Comparison of ENCODE assay signal across 13 cellular contexts in genomic region chr14:81509838-81510452, GRCh38. TPM values are rescaled to one million over a fixed set of nuclear protein-coding genes. Genes with fewer than 3 reads are reported as not detected.
DNase-seq lines count a peak whose midpoint lies in the region; ATAC-seq lines count a peak whose summit lies in the region.
"Had no signal": no experiment of that assay in that cellular context is flagged by ENCODE, and none has a peak within 500 bp of the region (broad histone marks: within the 10 kb centered on the region; RNA-seq: fewer than 3 reads in every experiment).

No MANE protein-coding gene starts in this region.

- H3K36me3 ChIP-seq in skeletal muscle tissue (ENCODE audit: control insufficient read depth in 3 of 3, insufficient read depth in 3 of 3, low read length in 3 of 3), result peaks cover 3 to 24% (median 9%) of the 10 kb centered on the region in 3 donors

- peaks cover 56% of the 10 kb centered on the region for H3K4me1 Mint-ChIP-seq in activated naive CD4-positive, alpha-beta T cell treated with anti-CD3 and anti-CD28 coated beads, Interleukin-2, amount 50 U/mL, for 24 hours

- intact Hi-C loops in right cardiac atrium (cut with DNase I), result no loop called here

- no peak overlapping the region for H3K4me3 Mint-ChIP-seq in activated naive CD4-positive, alpha-beta T cell treated with anti-CD3 and anti-CD28 coated beads, Interleukin-2, amount 50 U/mL, for 24 hours

- no peak for DNase-seq in activated naive CD4-positive, alpha-beta T cell treated with Interleukin-2 at 50 U/mL for 16 hours
- peak; percentile 41 for DNase-seq in NCI-H82 treated with DMSO at 0.1 percent for 48 hours (lab: John Stamatoyannopoulos, UW; ENCODE audit: unreplicated experiment)
- no peak for DNase-seq in right cardiac atrium
- no peak for DNase-seq in substantia nigra (lab: John Stamatoyannopoulos, UW)
- no peak for DNase-seq in activated effector memory CD4-positive, alpha-beta T cell treated with Interleukin-2 at 50 U/mL for 16 hours
- DNase-seq: brain microvascular endothelial cell; NCI-H748 treated with DMSO at 0.1 percent for 48 hours; stimulated activated naive CD4-positive, alpha-beta T cell treated with Interleukin-2 at 50 U/mL for 16 hours; SW 1271 had no signal

- no peaks in the 10 kb centered on the region for H3K9me3 Mint-ChIP-seq in activated naive CD4-positive, alpha-beta T cell treated with anti-CD3 and anti-CD28 coated beads, Interleukin-2, amount 50 U/mL, for 24 hours

- H3K4me3 ChIP-seq in right cardiac atrium (ENCODE audit: low read length) (no peak overlapping the region), skeletal muscle tissue (ENCODE audit: low read length in 3 of 3) (peak overlapping the region in 1 of 3 donors; percentile 2)

- H3K9me3 ChIP-seq in right cardiac atrium (ENCODE audit: control insufficient read depth, low read length) (no peaks in the 10 kb centered on the region), skeletal muscle tissue (ENCODE audit: control insufficient read depth in 3 of 3, low read length in 3 of 3) (no peaks in the 10 kb centered on the region)

- H3K27ac ChIP-seq in right cardiac atrium (ENCODE audit: low read length) (no peak overlapping the region), skeletal muscle tissue (ENCODE audit: low read depth, low read length) (peak overlapping the region; percentile 15), substantia nigra (ENCODE audit: low read depth, low read length, poor library complexity, severe bottlenecking) (no peak overlapping the region)
- H3K27ac ChIP-seq: brain microvascular endothelial cell had no signal

- H3K4me1 ChIP-seq in right cardiac atrium (ENCODE audit: control insufficient read depth, insufficient read depth, low read length) (peaks cover 4% of the 10 kb centered on the region), skeletal muscle tissue (ENCODE audit: control insufficient read depth in 3 of 3, insufficient read depth in 3 of 3, low read length in 3 of 3) (peaks cover 10 to 15% (median 11%) of the 10 kb centered on the region in 3 donors)

- 29% methylated on average over 6 of the region's 6 CpGs for WGBS in right cardiac atrium

- H3K9ac ChIP-seq in skeletal muscle tissue (ENCODE audit: low read depth in 1 of 3, low read length in 3 of 3), result peak overlapping the region in 1 of 3 donors; percentile 45

- no peaks in the 10 kb centered on the region for H3K27me3 ChIP-seq in right cardiac atrium (ENCODE audit: control insufficient read depth, insufficient read depth)
- no peaks in the 10 kb centered on the region for H3K27me3 ChIP-seq in skeletal muscle tissue (ENCODE audit: control insufficient read depth in 3 of 3, insufficient read depth in 3 of 3, low read length in 3 of 3)
- H3K27me3 ChIP-seq: brain microvascular endothelial cell had no signal

- H3K27me3 Mint-ChIP-seq in activated naive CD4-positive, alpha-beta T cell treated with anti-CD3 and anti-CD28 coated beads, Interleukin-2, amount 50 U/mL, for 24 hours, result no peaks in the 10 kb centered on the region

- peaks cover 27% of the 10 kb centered on the region for H3K36me3 Mint-ChIP-seq in activated naive CD4-positive, alpha-beta T cell treated with anti-CD3 and anti-CD28 coated beads, Interleukin-2, amount 50 U/mL, for 24 hours

- ATAC-seq in right cardiac atrium (peak; percentile 38 to 49), GM19452 (IDR thresholded peaks at IDR 0.05; ENCODE audit: unreplicated experiment) (no peak)
- ATAC-seq: left lobe of liver had no signal

- H3K27ac Mint-ChIP-seq in activated naive CD4-positive, alpha-beta T cell treated with anti-CD3 and anti-CD28 coated beads, Interleukin-2, amount 50 U/mL, for 24 hours, result peak overlapping the region; percentile 56

RNA-seq across cellular contexts. Expression of gene SEL1L, which starts 23.7 kb away (rescaled TPM):
- total RNA-seq in right cardiac atrium (10 to 100 TPM; 57.4 to 77.7 (median 65.1) TPM), skeletal muscle tissue (34.4 TPM)
- 13.9 TPM for polyA plus RNA-seq in right cardiac atrium
